21 cellular contexts compared by ENCODE assay signal in the genomic region with DNA sequence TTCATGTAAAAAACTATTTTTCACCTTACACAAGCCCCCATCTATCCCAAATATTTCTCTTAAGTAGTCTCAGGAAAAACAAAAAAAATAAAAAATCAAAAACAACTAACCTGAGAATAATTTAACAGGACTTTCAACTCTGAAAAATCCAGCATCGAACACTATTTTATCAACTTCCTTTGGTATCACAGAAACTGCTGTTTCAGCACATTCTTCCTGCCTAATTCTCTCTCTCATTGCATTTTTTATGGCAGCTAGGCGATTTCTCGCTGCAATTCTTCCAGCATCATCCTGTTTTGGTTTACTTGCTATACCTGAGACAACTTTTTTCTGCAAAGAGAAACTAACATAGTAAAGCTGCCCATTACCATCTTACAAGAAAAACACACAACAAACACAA.
"Had no signal": no experiment of that assay in that cellular context is flagged by ENCODE, and none has a peak within 500 bp of the region (broad histone marks: within the 10 kb centered on the region; RNA-seq: fewer than 3 reads in every experiment).

No MANE protein-coding gene starts in this region.

- H3K4me2 ChIP-seq: hepatocyte had no signal

- H3K9me3 Mint-ChIP-seq: effector memory CD8-positive, alpha-beta T cell had no signal

- H3K4me3 ChIP-seq: gastroesophageal sphincter, hepatocyte, left ventricle myocardium inferior, lung, spleen, tibial nerve had no signal

- H3K27ac Mint-ChIP-seq: activated CD4-positive, alpha-beta T cell treated with anti-CD3 and anti-CD28 coated beads for 36 hours had no signal

- H2AFZ ChIP-seq: hepatocyte had no signal

- H3K27me3 ChIP-seq: brain microvascular endothelial cell, gastroesophageal sphincter, hepatocyte, spleen, tibial nerve had no signal

- ATAC-seq: activated CD4-positive, alpha-beta T cell treated with anti-CD3 and anti-CD28 coated beads for 36 hours; effector memory CD8-positive, alpha-beta T cell; gastroesophageal sphincter; right cardiac atrium had no signal

- H3K4me1 ChIP-seq: gastroesophageal sphincter, left ventricle myocardium inferior, tibial nerve had no signal

- H3K27ac ChIP-seq: brain microvascular endothelial cell, gastroesophageal sphincter, hepatocyte, left ventricle myocardium inferior, spleen, tibial nerve had no signal

- H3K9me3 ChIP-seq: gastroesophageal sphincter, left ventricle myocardium inferior, spleen, tibial nerve had no signal

- H3K4me3 Mint-ChIP-seq: activated CD4-positive, alpha-beta T cell treated with anti-CD3 and anti-CD28 coated beads for 36 hours had no signal

- H3K27me3 Mint-ChIP-seq: activated CD4-positive, alpha-beta T cell treated with anti-CD3 and anti-CD28 coated beads for 36 hours; effector memory CD8-positive, alpha-beta T cell had no signal

- DNase-seq: activated CD4-positive, alpha-beta T cell treated with anti-CD3 and anti-CD28 coated beads for 36 hours; activated CD4-positive, alpha-beta T cell treated with anti-CD3 and anti-CD28 coated beads, Interleukin-2, amount 50 U/mL, for 48 hours; activated CD4-positive, CD25-positive, alpha-beta regulatory T cell; activated CD8-positive, alpha-beta memory T cell treated with anti-CD3 and anti-CD28 coated beads for 24 hours; activated effector memory CD4-positive, alpha-beta T cell treated with Interleukin-2 at 50 U/mL for 16 hours; activated naive CD4-positive, alpha-beta T cell treated with anti-CD3 and anti-CD28 coated beads, Interleukin-2, amount 50 U/mL, for 16 hours; amniotic stem cell; brain microvascular endothelial cell; cortex of kidney; effector memory CD8-positive, alpha-beta T cell; islet precursor cell; left ventricle myocardium inferior; occipital lobe; right cardiac atrium; spleen; stimulated activated naive CD4-positive, alpha-beta T cell treated with Interleukin-2 at 50 U/mL for 16 hours; T-helper 1 cell had no signal

- H3K36me3 ChIP-seq: brain microvascular endothelial cell, gastroesophageal sphincter, left ventricle myocardium inferior, tibial nerve had no signal

- H3K79me2 ChIP-seq: hepatocyte had no signal
